Comparison of ENCODE assay signal across 3 cellular contexts in genomic region chr13:64223016-64223415, GRCh38.
"Had no signal": no experiment of that assay in that cellular context is flagged by ENCODE, and none has a peak within 500 bp of the region (broad histone marks: within the 10 kb centered on the region; RNA-seq: fewer than 3 reads in every experiment).

No MANE protein-coding gene starts in this region.

- ATAC-seq: GM12878 had no signal

- DNase-seq: GDM1, GF-D8 had no signal

- H3K4me3 ChIP-seq: GM12878 had no signal
